ENCODE assay signal across 8 cellular contexts in genomic region chr19:2702170-2703076, GRCh38. TPM values are rescaled to one million over a fixed set of nuclear protein-coding genes. Genes with fewer than 3 reads are reported as not detected.
DNase-seq lines count a peak whose midpoint lies in the region; ATAC-seq and TF ChIP-seq lines count a peak whose summit lies in the region.

TSS of gene GNG7 (minus strand) at chr19:2702694. CDS start at chr19:2520688, 182,006 bp downstream.

- TF ChIP-seq POLR2A in GM19193 (IDR thresholded peaks at IDR 0.05; ENCODE audit: extremely low read depth, insufficient read depth, insufficient read length), result peak; percentile 87

- TF ChIP-seq RAD21 in neural cell (conservative IDR thresholded peaks at IDR 0.05), result no peak

- H3K9me3 ChIP-seq in RWPE2 (ENCODE audit: severe bottlenecking) (no peaks in the 10 kb centered on the region), neural cell (ENCODE audit: low read length) (no peaks in the 10 kb centered on the region)

- no peaks in the 10 kb centered on the region for H3K4me1 ChIP-seq in RWPE2 (ENCODE audit: insufficient read depth, poor library complexity, severe bottlenecking)

- H3K9me2 ChIP-seq in neural cell (ENCODE audit: insufficient read depth, low read length), result no peaks in the 10 kb centered on the region

- TF ChIP-seq EP300 in neural cell (conservative IDR thresholded peaks at IDR 0.05; ENCODE audit: poor library complexity, severe bottlenecking), result no peak

- H3F3A ChIP-seq in neural cell (ENCODE audit: insufficient read depth, low read length, poor library complexity, severe bottlenecking), result no peaks in the 10 kb centered on the region

- peak within 1 kb of the TSS; percentile 61 for H3K9ac ChIP-seq in neural cell (ENCODE audit: low read length)

- no peaks in the 10 kb centered on the region for H3K79me2 ChIP-seq in neural cell (replicated peaks; ENCODE audit: insufficient read depth, low read length)

- TF ChIP-seq CTCF in RWPE2 (IDR thresholded peaks at IDR 0.05; ENCODE audit: poor library complexity, severe bottlenecking) (no peak), fibroblast of villous mesenchyme (IDR thresholded peaks at IDR 0.05; ENCODE audit: insufficient read depth, low read depth, low read length) (no peak), neural cell (IDR thresholded peaks at IDR 0.05; ENCODE audit: poor library complexity, severe bottlenecking) (no peak)

- H4K20me1 ChIP-seq in neural cell (ENCODE audit: insufficient read depth), result no peaks in the 10 kb centered on the region

- peak; percentile 96 for ATAC-seq in RWPE2 (ENCODE audit: low read depth)

- no peaks in the 10 kb centered on the region for H3K27me3 ChIP-seq in RWPE2 (ENCODE audit: insufficient read depth, poor library complexity, severe bottlenecking)
- H3K27me3 ChIP-seq in neural cell (ENCODE audit: insufficient read depth, low read depth, low read length), result peaks cover 12% of the 10 kb centered on the region

- H3K4me3 ChIP-seq in RWPE2 (ENCODE audit: severe bottlenecking), result peak within 1 kb of the TSS; percentile 42
- H3K4me3 ChIP-seq in fibroblast of villous mesenchyme (ENCODE audit: low read depth, low read length), result peak within 1 kb of the TSS; percentile 57
- H3K4me3 ChIP-seq in neural cell (ENCODE audit: low read length), result peak within 1 kb of the TSS; percentile 65

- DNase-seq in AG20443 (ENCODE audit: low spot score) (peak; percentile 99), HK-2 (ENCODE audit: unreplicated experiment) (peak; percentile 93), RWPE2 (ENCODE audit: low spot score) (peak; percentile 83), activated gamma-delta T cell treated with Interleukin-2 at 50 U/mL for 16 hours (peak; percentile 93), fibroblast of villous mesenchyme (ENCODE audit: low read depth) (peak; percentile 80)
- DNase-seq in stimulated activated naive CD4-positive, alpha-beta T cell treated with Interleukin-2 at 50 U/mL for 16 hours (lab: John Stamatoyannopoulos, UW), result peak; percentile 90

- peak within 1 kb of the TSS; percentile 19 for H3K4me2 ChIP-seq in neural cell (ENCODE audit: low read length)

- H3K36me3 ChIP-seq in RWPE2 (ENCODE audit: low read depth), result no peaks in the 10 kb centered on the region
- no peaks in the 10 kb centered on the region for H3K36me3 ChIP-seq in neural cell (ENCODE audit: insufficient read depth, low read length)

- H3K27ac ChIP-seq in RWPE2 (ENCODE audit: poor library complexity, severe bottlenecking) (no peak within 1 kb of the TSS), neural cell (ENCODE audit: low read length) (no peak within 1 kb of the TSS)

- peak within 1 kb of the TSS; percentile 21 for H2AFZ ChIP-seq in neural cell (ENCODE audit: low read depth, low read length)

TF ChIP-seq in neural cell, 6 proteins besides CTCF, POLR2A, EP300 and RAD21:
- TF ChIP-seq TAF1 (IDR thresholded peaks at IDR 0.05; ENCODE audit: low read depth), result no peak
- no peak for TF ChIP-seq REST (IDR thresholded peaks at IDR 0.05; ENCODE audit: borderline replicate concordance)
- TF ChIP-seq EZH2 (IDR thresholded peaks at IDR 0.05; ENCODE audit: borderline replicate concordance, insufficient read depth, low read length, poor library complexity, severe bottlenecking), result no peak
- TF ChIP-seq POLR2AphosphoS5 (IDR thresholded peaks at IDR 0.05), result no peak
- TF ChIP-seq MXI1 (conservative IDR thresholded peaks at IDR 0.05; ENCODE audit: poor library complexity, severe bottlenecking), result no peak
- TF ChIP-seq SMC3 (conservative IDR thresholded peaks at IDR 0.05; ENCODE audit: poor library complexity), result no peak

RNA-seq across cellular contexts. Expression of gene GNG7, which starts in this region (rescaled TPM):
- total RNA-seq in fibroblast of villous mesenchyme, result under 0.01 TPM in 1 of 2 replicates, not detected in the other
- polyA plus RNA-seq in neural cell, result 3.0 and 3.6 TPM in 2 replicates
- polyA minus RNA-seq in neural cell, result 6.1 and 7.8 TPM in 2 replicates

Comparison
In these comparisons a context has a peak if more than half of its experiments do, and no peak if none do; other contexts are left out.
1. Peak in DNase-seq and H3K4me3 ChIP-seq in fibroblast of villous mesenchyme; RNA of the gene not detected or under 1 TPM.